Comparison of ENCODE assay signal across 37 cellular contexts in genomic region chr5:136598901-136599300, GRCh38.
"Had no signal": no experiment of that assay in that cellular context is flagged by ENCODE, and none has a peak within 500 bp of the region (broad histone marks: within the 10 kb centered on the region; RNA-seq: fewer than 3 reads in every experiment).

No MANE protein-coding gene starts in this region.

- H3K27ac ChIP-seq: adrenal gland, ascending aorta, breast epithelium, coronary artery, dorsolateral prefrontal cortex, esophagus muscularis mucosa, gastroesophageal sphincter, heart right ventricle, hepatocyte, WERI-Rb-1 had no signal

- H3K27ac Mint-ChIP-seq: activated B cell treated with CpG ODN at 0.5 μM for 24 hours; activated CD4-positive, alpha-beta memory T cell treated with anti-CD3 and anti-CD28 coated beads for 36 hours; activated CD8-positive, alpha-beta memory T cell treated with anti-CD3 and anti-CD28 coated beads, Interleukin-2, amount 10 ng/mL, durations not matched to agents 7 days and 5 days; activated CD8-positive, alpha-beta T cell treated with anti-CD3 and anti-CD28 coated beads, Interleukin-2, amount 10 ng/mL, durations not matched to agents 7 days and 5 days; activated naive CD4-positive, alpha-beta T cell treated with anti-CD3 and anti-CD28 coated beads for 36 hours; activated naive CD4-positive, alpha-beta T cell treated with anti-CD3 and anti-CD28 coated beads, Interleukin-2, amount 50 U/mL, for 24 hours; activated naive CD8-positive, alpha-beta T cell treated with anti-CD3 and anti-CD28 coated beads for 36 hours; activated naive CD8-positive, alpha-beta T cell treated with anti-CD3 and anti-CD28 coated beads, Interleukin-2, amount 50 U/mL, for 24 hours; activated T-helper 1 cell treated with anti-CD3 and anti-CD28 coated beads, Interleukin-12 subunit alpha, Interleukin-12 subunit beta, Interleukin-2, Interleukin-4 antibody, amounts not matched to agents 30 ng/mL and 10 ng/mL and 1 ng/mL, durations not matched to agents 14 hours and 24 hours and 36 hours; activated T-helper 2 cell treated with anti-CD3 and anti-CD28 coated beads, Interferon-gamma antibody, Interleukin-2, Interleukin-4, amounts not matched to agents 10 μg/mL and 5 μg/mL and 100 μg/mL, durations not matched to agents 14 hours and 24 hours and 36 hours; dendritic cell treated with granulocyte-macrophage colony-stimulating factor and Interleukin-4, amounts not matched to agents 40 ng/mL and 50 ng/mL, for 4 days; endodermal cell; T-helper 17 cell; T-helper 2 cell treated with Interferon-gamma antibody and Interleukin-4, amounts not matched to agents 5 μg/mL and 100 μg/mL, for 36 hours had no signal

- H2AFZ ChIP-seq: hepatocyte had no signal

- H3K9me3 ChIP-seq: adrenal gland, ascending aorta had no signal

- H3K27me3 Mint-ChIP-seq: activated CD4-positive, alpha-beta memory T cell treated with anti-CD3 and anti-CD28 coated beads for 36 hours; activated CD8-positive, alpha-beta memory T cell treated with anti-CD3 and anti-CD28 coated beads, Interleukin-2, amount 10 ng/mL, durations not matched to agents 7 days and 5 days; activated naive CD4-positive, alpha-beta T cell treated with anti-CD3 and anti-CD28 coated beads, Interleukin-2, amount 50 U/mL, for 24 hours; activated naive CD8-positive, alpha-beta T cell treated with anti-CD3 and anti-CD28 coated beads for 36 hours; activated naive CD8-positive, alpha-beta T cell treated with anti-CD3 and anti-CD28 coated beads, Interleukin-2, amount 50 U/mL, for 24 hours; central memory CD8-positive, alpha-beta T cell; dendritic cell treated with granulocyte-macrophage colony-stimulating factor and Interleukin-4, amounts not matched to agents 40 ng/mL and 50 ng/mL, for 4 days; T-helper 17 cell had no signal

- H3K36me3 Mint-ChIP-seq: activated CD4-positive, alpha-beta memory T cell treated with anti-CD3 and anti-CD28 coated beads for 36 hours; activated CD8-positive, alpha-beta memory T cell treated with anti-CD3 and anti-CD28 coated beads, Interleukin-2, amount 10 ng/mL, durations not matched to agents 7 days and 5 days; activated naive CD4-positive, alpha-beta T cell treated with anti-CD3 and anti-CD28 coated beads, Interleukin-2, amount 50 U/mL, for 24 hours; activated naive CD8-positive, alpha-beta T cell treated with anti-CD3 and anti-CD28 coated beads for 36 hours; brain had no signal

- H3K4me3 Mint-ChIP-seq: activated B cell treated with CpG ODN at 0.5 μM for 24 hours; activated CD4-positive, alpha-beta memory T cell treated with anti-CD3 and anti-CD28 coated beads for 36 hours; activated CD8-positive, alpha-beta memory T cell treated with anti-CD3 and anti-CD28 coated beads, Interleukin-2, amount 10 ng/mL, durations not matched to agents 7 days and 5 days; activated CD8-positive, alpha-beta T cell treated with anti-CD3 and anti-CD28 coated beads, Interleukin-2, amount 10 ng/mL, durations not matched to agents 7 days and 5 days; activated naive CD4-positive, alpha-beta T cell treated with anti-CD3 and anti-CD28 coated beads for 36 hours; activated naive CD4-positive, alpha-beta T cell treated with anti-CD3 and anti-CD28 coated beads, Interleukin-2, amount 50 U/mL, for 24 hours; activated naive CD8-positive, alpha-beta T cell treated with anti-CD3 and anti-CD28 coated beads for 36 hours; activated naive CD8-positive, alpha-beta T cell treated with anti-CD3 and anti-CD28 coated beads, Interleukin-2, amount 50 U/mL, for 24 hours; activated T-helper 1 cell treated with anti-CD3 and anti-CD28 coated beads, Interleukin-12 subunit alpha, Interleukin-12 subunit beta, Interleukin-2, Interleukin-4 antibody, amounts not matched to agents 30 ng/mL and 10 ng/mL and 1 ng/mL, durations not matched to agents 14 hours and 24 hours and 36 hours; brain; central memory CD8-positive, alpha-beta T cell; dendritic cell treated with granulocyte-macrophage colony-stimulating factor and Interleukin-4, amounts not matched to agents 40 ng/mL and 50 ng/mL, for 4 days; endodermal cell; T-helper 17 cell; T-helper 2 cell treated with Interferon-gamma antibody and Interleukin-4, amounts not matched to agents 5 μg/mL and 100 μg/mL, for 36 hours had no signal

- DNase-seq: activated B cell treated with CpG ODN at 0.5 μM for 24 hours; activated CD4-positive, alpha-beta memory T cell treated with anti-CD3 and anti-CD28 coated beads for 36 hours; activated CD4-positive, alpha-beta T cell treated with anti-CD3 and anti-CD28 coated beads for 48 hours; activated CD4-positive, alpha-beta T cell treated with anti-CD3 and anti-CD28 coated beads, Interleukin-2, amount 50 U/mL, for 1 hour; activated CD8-positive, alpha-beta memory T cell treated with anti-CD3 and anti-CD28 coated beads, Interleukin-2, amount 10 ng/mL, durations not matched to agents 7 days and 5 days; activated CD8-positive, alpha-beta memory T cell treated with anti-CD3 and anti-CD28 coated beads, Interleukin-2, amount 50 U/mL, for 4 hours; activated CD8-positive, alpha-beta T cell treated with anti-CD3 and anti-CD28 coated beads, Interleukin-2, amount 10 ng/mL, durations not matched to agents 7 days and 5 days; activated effector memory CD4-positive, alpha-beta T cell treated with anti-CD3 and anti-CD28 coated beads, Interleukin-2, amount 50 U/mL, for 16 hours; activated naive CD4-positive, alpha-beta T cell treated with anti-CD3 and anti-CD28 coated beads for 36 hours; activated naive CD8-positive, alpha-beta T cell treated with anti-CD3 and anti-CD28 coated beads for 36 hours; activated naive CD8-positive, alpha-beta T cell treated with anti-CD3 and anti-CD28 coated beads, Interleukin-2, amount 50 U/mL, for 24 hours; activated T-cell treated with anti-CD3 and anti-CD28 coated beads, Interleukin-2, amount 50 U/mL, for 1 hour; activated T-cell treated with anti-CD3 and anti-CD28 coated beads, Interleukin-2, amount 50 U/mL, for 48 hours; adrenal gland; dorsolateral prefrontal cortex; effector memory CD4-positive, alpha-beta T cell; endodermal cell; foreskin melanocyte; heart right ventricle; T-helper 1 cell; T-helper 17 cell; T1000; WERI-Rb-1 had no signal

- H3K27me3 ChIP-seq: adrenal gland, ascending aorta, breast epithelium, dorsolateral prefrontal cortex, esophagus muscularis mucosa, gastroesophageal sphincter, hepatocyte had no signal

- H3K4me3 ChIP-seq: adrenal gland, ascending aorta, breast epithelium, coronary artery, dorsolateral prefrontal cortex, esophagus muscularis mucosa, gastroesophageal sphincter, heart right ventricle, hepatocyte had no signal

- H3K79me2 ChIP-seq: hepatocyte had no signal

- ATAC-seq: activated CD4-positive, CD25-positive, alpha-beta regulatory T cell treated with anti-CD3 and anti-CD28 coated beads, Interleukin-2, amount 50 U/mL, for 24 hours; activated CD8-positive, alpha-beta memory T cell treated with anti-CD3 and anti-CD28 coated beads, Interleukin-2, amount 10 ng/mL, durations not matched to agents 7 days and 5 days; activated CD8-positive, alpha-beta T cell treated with anti-CD3 and anti-CD28 coated beads, Interleukin-2, amount 10 ng/mL, durations not matched to agents 7 days and 5 days; activated naive CD8-positive, alpha-beta T cell treated with anti-CD3 and anti-CD28 coated beads, Interleukin-2, amount 50 U/mL, for 24 hours; gastroesophageal sphincter; heart right ventricle; T-helper 17 cell had no signal

- H3K4me2 ChIP-seq: hepatocyte had no signal

- H3K36me3 ChIP-seq: adrenal gland, ascending aorta, breast epithelium, esophagus muscularis mucosa, gastroesophageal sphincter, heart right ventricle, WERI-Rb-1 had no signal

- H3K4me1 ChIP-seq: adrenal gland, ascending aorta, breast epithelium, esophagus muscularis mucosa, gastroesophageal sphincter, heart right ventricle had no signal

- H3K4me1 Mint-ChIP-seq: activated B cell treated with CpG ODN at 0.5 μM for 24 hours; activated CD8-positive, alpha-beta memory T cell treated with anti-CD3 and anti-CD28 coated beads, Interleukin-2, amount 10 ng/mL, durations not matched to agents 7 days and 5 days; activated naive CD4-positive, alpha-beta T cell treated with anti-CD3 and anti-CD28 coated beads, Interleukin-2, amount 50 U/mL, for 24 hours; activated naive CD8-positive, alpha-beta T cell treated with anti-CD3 and anti-CD28 coated beads for 36 hours; activated naive CD8-positive, alpha-beta T cell treated with anti-CD3 and anti-CD28 coated beads, Interleukin-2, amount 50 U/mL, for 24 hours; brain; central memory CD8-positive, alpha-beta T cell; endodermal cell; T-helper 17 cell had no signal
